In genomic region chr12:100207311-100207710, GRCh38 we compare ENCODE assay signal across 29 cellular contexts. TPM values are rescaled to one million over a fixed set of nuclear protein-coding genes. Genes with fewer than 3 reads are reported as not detected.
"Had no signal": no experiment of that assay in that cellular context is flagged by ENCODE, and none has a peak within 500 bp of the region (broad histone marks: within the 10 kb centered on the region; RNA-seq: fewer than 3 reads in every experiment).

No MANE protein-coding gene starts in this region.

- DNase-seq: naive thymus-derived CD8-positive, alpha-beta T cell; nephron progenitor cell; nucleus accumbens; pancreas; right cardiac atrium; sigmoid colon; stimulated activated CD4-positive, alpha-beta T cell treated with anti-CD3 and anti-CD28 coated beads, Interleukin-12 subunit alpha, Interleukin-12 subunit beta, amount 100 ng/mL, for 4 hours; stimulated activated CD4-positive, alpha-beta T cell treated with anti-CD3 and anti-CD28 coated beads, Interleukin-1b, Interleukin-23, amount 100 ng/mL, for 48 hours; stimulated activated CD4-positive, alpha-beta T cell treated with anti-CD3 and anti-CD28 coated beads, Interleukin-4, amount 100 ng/mL, for 1 hour; stimulated activated CD4-positive, alpha-beta T cell treated with anti-CD3 and anti-CD28 coated beads, Interleukin-4, amount 100 ng/mL, for 4 hours; stimulated activated CD8-positive, alpha-beta memory T cell treated with anti-CD3 and anti-CD28 coated beads, Interleukin-4, amount 100 ng/mL, for 48 hours; stimulated activated naive CD4-positive, alpha-beta T cell; stimulated activated naive CD8-positive, alpha-beta T cell treated with anti-CD3 and anti-CD28 coated beads, Interleukin-15, amount 100 ng/mL, for 72 hours; stimulated activated naive CD8-positive, alpha-beta T cell treated with anti-CD3 and anti-CD28 coated beads, Interleukin-15, Interleukin-2, amounts not matched to agents 100 U/mL and 50 U/mL, for 24 hours; substantia nigra; testis; transverse colon; upper lobe of right lung; uterus had no signal

- H3K4me1 ChIP-seq: pancreas, prostate gland, testis, upper lobe of right lung, uterus had no signal

- H3K36me3 ChIP-seq: uterus had no signal

- H3K9me3 ChIP-seq: neutrophil, pancreas, prostate gland, right lobe of liver, sigmoid colon, spleen, suprapubic skin, testis, tibial artery, transverse colon, upper lobe of right lung, uterus had no signal

- FAIRE-seq: pancreas had no signal

- H3K27ac ChIP-seq: neutrophil, pancreas, prostate gland, right lobe of liver, sigmoid colon, spleen, suprapubic skin, testis, tibial artery, transverse colon, upper lobe of right lung, uterus had no signal

- H3K4me2 ChIP-seq: smooth muscle cell had no signal

- H3K4me3 ChIP-seq: pancreas, prostate gland, right lobe of liver, sigmoid colon, smooth muscle cell, spleen, suprapubic skin, testis, tibial artery, transverse colon, upper lobe of right lung, uterus had no signal

- ATAC-seq: naive thymus-derived CD8-positive, alpha-beta T cell; natural killer cell treated with Interleukin-12 subunit alpha and Interleukin-12 subunit beta and Interleukin-15 and Interleukin-18, amount 100 ng/mL, for 72 hours; pancreas; right cardiac atrium; right lobe of liver; stimulated activated memory B cell treated with anti-CD40 and anti-IgM and Interleukin-4, amounts not matched to agents 10 μg/mL and 1 μg/mL and 100 μg/mL, for 72 hours; stimulated activated naive CD8-positive, alpha-beta T cell treated with anti-CD3 and anti-CD28 coated beads, Interleukin-15, amount 100 ng/mL, for 72 hours; stimulated activated naive CD8-positive, alpha-beta T cell treated with anti-CD3 and anti-CD28 coated beads, Interleukin-15, Interleukin-2, amounts not matched to agents 100 U/mL and 50 U/mL, for 24 hours; upper lobe of right lung had no signal

- H3K27me3 ChIP-seq: neutrophil, pancreas, right lobe of liver, sigmoid colon, spleen, suprapubic skin, testis, tibial artery, transverse colon, upper lobe of right lung, uterus had no signal

RNA-seq across cellular contexts. Expression of gene DEPDC4, which starts 59.6 kb away (rescaled TPM):
- total RNA-seq: omental fat pad had no signal
